16 cellular contexts compared by ENCODE assay signal in genomic region chr10:81130014-81130413, GRCh38.
DNase-seq lines count a peak whose midpoint lies in the region; ATAC-seq and TF ChIP-seq lines count a peak whose summit lies in the region.
"Had no signal": no experiment of that assay in that cellular context is flagged by ENCODE, and none has a peak within 500 bp of the region (broad histone marks: within the 10 kb centered on the region; RNA-seq: fewer than 3 reads in every experiment).

No MANE protein-coding gene starts in this region.

- no peak for TF ChIP-seq EP300 in stomach (IDR thresholded peaks at IDR 0.05)

- WGBS in stomach, 5 donors, result 74 to 89% (median 84%) methylated on average over 2 of the region's 2 CpGs

- intact Hi-C loops in mucosa of descending colon (cut with DNase I, micrococcal nuclease), result no loop called here
- intact Hi-C loops in stomach (cut with DNase I; ENCODE audit: low total_unique reads), result no loop called here

- no peak overlapping the region for H3K9ac ChIP-seq in OCI-LY3 (ENCODE audit: low read length)

- H3K4me2 ChIP-seq in OCI-LY3 (ENCODE audit: low read length), result peak overlapping the region; percentile 48

- H3K27ac ChIP-seq in OCI-LY3 (ENCODE audit: low read length), result no peak overlapping the region
- no peak overlapping the region for H3K27ac ChIP-seq in stomach

- no peaks in the 10 kb centered on the region for H3K9me3 Mint-ChIP-seq in stimulated activated memory B cell treated with anti-CD40 and anti-IgM and Interleukin-4, amounts not matched to agents 10 μg/mL and 1 μg/mL and 100 μg/mL, for 72 hours

- TF ChIP-seq CTCF in OCI-LY3 (IDR thresholded peaks at IDR 0.05; ENCODE audit: low read depth, low read length) (no peak), mucosa of descending colon (IDR thresholded peaks at IDR 0.05) (no peak), stomach (IDR thresholded peaks at IDR 0.05) (no peak)

- no peaks in the 10 kb centered on the region for H3K27me3 Mint-ChIP-seq in stimulated activated memory B cell treated with anti-CD40 and anti-IgM and Interleukin-4, amounts not matched to agents 10 μg/mL and 1 μg/mL and 100 μg/mL, for 72 hours

- no peaks in the 10 kb centered on the region for H3K79me2 ChIP-seq in OCI-LY3 (ENCODE audit: low read length)

- no peaks in the 10 kb centered on the region for H4K20me1 ChIP-seq in OCI-LY3 (ENCODE audit: insufficient read depth, low read length)

- no peak for TF ChIP-seq POLR2A in stomach (IDR thresholded peaks at IDR 0.05)

- H3K4me1 ChIP-seq in OCI-LY3 (ENCODE audit: low read length), result peaks cover 13% of the 10 kb centered on the region
- no peaks in the 10 kb centered on the region for H3K4me1 ChIP-seq in mucosa of descending colon (ENCODE audit: low read depth)
- H3K4me1 ChIP-seq in stomach, result no peaks in the 10 kb centered on the region
- H3K4me1 ChIP-seq: HAP-1 had no signal

- no peak overlapping the region for H3K27ac Mint-ChIP-seq in stimulated activated memory B cell treated with anti-CD40 and anti-IgM and Interleukin-4, amounts not matched to agents 10 μg/mL and 1 μg/mL and 100 μg/mL, for 72 hours
- H3K27ac Mint-ChIP-seq: CD4-positive, alpha-beta memory T cell; HFFc6 had no signal

- H3K4me3 Mint-ChIP-seq in stimulated activated memory B cell treated with anti-CD40 and anti-IgM and Interleukin-4, amounts not matched to agents 10 μg/mL and 1 μg/mL and 100 μg/mL, for 72 hours, result no peak overlapping the region
- H3K4me3 Mint-ChIP-seq: CD4-positive, alpha-beta memory T cell; HFFc6 had no signal

- H3K4me3 ChIP-seq in OCI-LY3 (ENCODE audit: low read length), result no peak overlapping the region
- H3K4me3 ChIP-seq in mucosa of descending colon, result no peak overlapping the region
- H3K4me3 ChIP-seq in stomach, result no peak overlapping the region
- H3K4me3 ChIP-seq: HAP-1 had no signal

- H3K4me1 Mint-ChIP-seq in stimulated activated memory B cell treated with anti-CD40 and anti-IgM and Interleukin-4, amounts not matched to agents 10 μg/mL and 1 μg/mL and 100 μg/mL, for 72 hours, result no peaks in the 10 kb centered on the region
- H3K4me1 Mint-ChIP-seq: CD4-positive, alpha-beta memory T cell had no signal

- H3K36me3 ChIP-seq in OCI-LY3 (replicated peaks; ENCODE audit: low read depth, low read length) (no peaks in the 10 kb centered on the region), mucosa of descending colon (ENCODE audit: low read depth) (no peaks in the 10 kb centered on the region), stomach (no peaks in the 10 kb centered on the region)
- H3K36me3 ChIP-seq: HAP-1 had no signal

- no peaks in the 10 kb centered on the region for H3K36me3 Mint-ChIP-seq in stimulated activated memory B cell treated with anti-CD40 and anti-IgM and Interleukin-4, amounts not matched to agents 10 μg/mL and 1 μg/mL and 100 μg/mL, for 72 hours
- H3K36me3 Mint-ChIP-seq: CD4-positive, alpha-beta memory T cell had no signal

- H3K9me3 ChIP-seq in OCI-LY3 (ENCODE audit: insufficient read depth, low read length) (no peaks in the 10 kb centered on the region), mucosa of descending colon (no peaks in the 10 kb centered on the region), stomach (no peaks in the 10 kb centered on the region)
- H3K9me3 ChIP-seq: HAP-1 had no signal

- no peak overlapping the region for H2AFZ ChIP-seq in OCI-LY3 (ENCODE audit: low read depth, low read length)

- no peak for DNase-seq in mucosa of descending colon
- DNase-seq in stomach, result no peak
- DNase-seq: C1 segment of cervical spinal cord; Calu3; CD4-positive, alpha-beta memory T cell; COR-L47; DMS53; DMS79 treated with DMSO at 0.1 percent for 48 hours; GF-D8; GOT3; HFFc6 had no signal

- H3K27me3 ChIP-seq in OCI-LY3 (ENCODE audit: low read depth, low read length) (no peaks in the 10 kb centered on the region), stomach (no peaks in the 10 kb centered on the region)

- peak; percentile 58 for ATAC-seq in GM18868 (IDR thresholded peaks at IDR 0.05; ENCODE audit: unreplicated experiment)
- ATAC-seq in HG03066 (IDR thresholded peaks at IDR 0.05; ENCODE audit: low read depth, unreplicated experiment), result peak; percentile 43
- no peak for ATAC-seq in mucosa of descending colon
- no peak for ATAC-seq in stimulated activated memory B cell treated with anti-CD40 and anti-IgM and Interleukin-4, amounts not matched to agents 10 μg/mL and 1 μg/mL and 100 μg/mL, for 72 hours

Comparison
In these comparisons a context has a peak if more than half of its experiments do, and no peak if none do; other contexts are left out.
1. ATAC-seq: peak in GM18868 (single experiment) and HG03066 (single experiment); none in mucosa of descending colon (single experiment) and stimulated activated memory B cell treated with anti-CD40 and anti-IgM and Interleukin-4, amounts not matched to agents 10 μg/mL and 1 μg/mL and 100 μg/mL, for 72 hours (single experiment).